In the genomic region with DNA sequence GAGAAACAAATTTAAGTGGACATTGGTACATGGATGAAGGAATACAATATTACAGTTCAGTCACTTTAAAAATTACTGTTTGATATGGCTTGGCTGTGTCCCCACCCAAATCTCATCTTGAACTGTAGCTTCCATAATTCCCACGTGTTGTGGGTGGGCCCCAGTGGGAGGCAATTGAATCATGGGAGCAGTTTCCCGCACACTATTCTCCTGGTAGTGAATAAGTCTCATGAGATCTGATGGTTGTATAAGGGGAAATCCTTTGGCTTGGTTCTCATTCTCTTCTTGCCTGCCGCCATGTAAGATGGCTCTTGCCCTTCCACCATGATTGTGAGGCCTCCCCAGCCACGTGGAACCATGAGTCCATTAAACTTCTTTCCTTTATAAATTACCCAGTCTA, we compare ENCODE assay signal across 26 cellular contexts.
DNase-seq lines count a peak whose midpoint lies in the region; ATAC-seq, FAIRE-seq and TF ChIP-seq lines count a peak whose summit lies in the region.
"Had no signal": no experiment of that assay in that cellular context is flagged by ENCODE, and none has a peak within 500 bp of the region (broad histone marks: within the 10 kb centered on the region; RNA-seq: fewer than 3 reads in every experiment).

No MANE protein-coding gene starts in this region.

- no peak for TF ChIP-seq RAD21 in SK-N-SH (IDR thresholded peaks at IDR 0.05; ENCODE audit: low read length)

- H3K36me3 ChIP-seq in breast epithelium = no peaks in the 10 kb centered on the region
- no peaks in the 10 kb centered on the region for H3K36me3 ChIP-seq in PC-3 (ENCODE audit: low read depth, low read length)
- no peaks in the 10 kb centered on the region for H3K36me3 ChIP-seq in bronchial epithelial cell (ENCODE audit: control insufficient read depth, insufficient read depth, low read length)
- no peaks in the 10 kb centered on the region for H3K36me3 ChIP-seq in OCI-LY7 (ENCODE audit: insufficient read depth, low read length)
- no peaks in the 10 kb centered on the region for H3K36me3 ChIP-seq in SK-N-SH (replicated peaks in 1 of 2; ENCODE audit: control insufficient read depth in 1 of 2, insufficient read depth in 2 of 2, low read length in 1 of 2)
- H3K36me3 ChIP-seq in left lung = no peaks in the 10 kb centered on the region
- H3K36me3 ChIP-seq: BE2C; BLaER1 treated with 17β-estradiol and CSF1 and Interleukin-3, amounts not matched to agents 10 nM and 100 nM; HAP-1 had no signal

- BruUV-seq in MCF 10A (replicated peaks; lab: Mats Ljungman, UMichigan) (no TSS peak), PC-3 (replicated peaks; lab: Mats Ljungman, UMichigan) (no TSS peak), OCI-LY7 (replicated peaks; lab: Mats Ljungman, UMichigan) (no TSS peak)

- H3K27ac Mint-ChIP-seq in MCF 10A (ENCODE audit: low read depth, unreplicated experiment) = peak overlapping the region; percentile 95
- H3K27ac Mint-ChIP-seq: CD14-positive monocyte; CD4-positive, alpha-beta T cell; HFFc6 had no signal

- H2AFZ ChIP-seq in PC-3 (ENCODE audit: low read length) = no peak overlapping the region
- no peak overlapping the region for H2AFZ ChIP-seq in OCI-LY7 (ENCODE audit: low read length)
- H2AFZ ChIP-seq in SK-N-SH (ENCODE audit: low read depth) = no peak overlapping the region

- H3K4me2 ChIP-seq in PC-3 (ENCODE audit: low read length) (no peak overlapping the region), OCI-LY7 (ENCODE audit: low read length) (no peak overlapping the region), SK-N-SH (no peak overlapping the region)
- H3K4me2 ChIP-seq: BLaER1 treated with 17β-estradiol and CSF1 and Interleukin-3, amounts not matched to agents 10 nM and 100 nM had no signal

- H3K27ac ChIP-seq in breast epithelium = peak overlapping the region in 1 of 2 donors; percentile 76
- peak overlapping the region; percentile 75 for H3K27ac ChIP-seq in PC-3 (ENCODE audit: low read length)
- no peak overlapping the region for H3K27ac ChIP-seq in OCI-LY7 (ENCODE audit: low read depth, low read length, poor library complexity, severe bottlenecking)
- no peak overlapping the region for H3K27ac ChIP-seq in SK-N-SH (ENCODE audit: low read depth in 2 of 2, low read length in 1 of 2)
- H3K27ac ChIP-seq in left lung = no peak overlapping the region
- H3K27ac ChIP-seq: 22Rv1; BLaER1 treated with 17β-estradiol and CSF1 and Interleukin-3, amounts not matched to agents 10 nM and 100 nM had no signal

- intact Hi-C loops in MCF 10A (cut with micrococcal nuclease) = no loop called here
- intact Hi-C loops in breast epithelium (cut with DNase I; ENCODE audit: low total_unique reads) = no loop called here
- intact Hi-C loops in PC-3 (cut with micrococcal nuclease) = no loop called here
- intact Hi-C loops in OCI-LY7 (cut with micrococcal nuclease; ENCODE audit: unreplicated experiment) = no loop called here
- intact Hi-C loops in left lung (cut with DNase I) = no loop called here

- no peak for FAIRE-seq in bronchial epithelial cell (lab: Jason Lieb, UNC)
- FAIRE-seq: A204.1, GM12891, H54 had no signal

- POLR2A ChIA-PET in MCF 10A (lab: Yijun Ruan, JAX) = no interaction called here
- POLR2A ChIA-PET in PC-3 (lab: Charles Lee; ENCODE audit: unreplicated experiment) = no interaction called here
- POLR2A ChIA-PET in OCI-LY7 (lab: Charles Lee) = no interaction called here
- POLR2A ChIA-PET in SK-N-SH (lab: Yijun Ruan, JAX) = no interaction called here

- H3K36me3 Mint-ChIP-seq in MCF 10A (ENCODE audit: insufficient read depth, unreplicated experiment) = no peaks in the 10 kb centered on the region
- H3K36me3 Mint-ChIP-seq: CD14-positive monocyte had no signal

- no peaks in the 10 kb centered on the region for H3K27me3 Mint-ChIP-seq in MCF 10A (ENCODE audit: insufficient read depth, unreplicated experiment)
- H3K27me3 Mint-ChIP-seq: CD4-positive, alpha-beta T cell had no signal

- H3K4me3 Mint-ChIP-seq in MCF 10A (ENCODE audit: unreplicated experiment) = no peak overlapping the region
- H3K4me3 Mint-ChIP-seq: CD14-positive monocyte; CD4-positive, alpha-beta T cell; HFFc6 had no signal

- no peaks in the 10 kb centered on the region for H3K27me3 ChIP-seq in breast epithelium
- no peaks in the 10 kb centered on the region for H3K27me3 ChIP-seq in PC-3 (ENCODE audit: low read length)
- H3K27me3 ChIP-seq in bronchial epithelial cell (ENCODE audit: control insufficient read depth, insufficient read depth, low read length) = no peaks in the 10 kb centered on the region
- no peaks in the 10 kb centered on the region for H3K27me3 ChIP-seq in SK-N-SH (ENCODE audit: insufficient read depth)
- no peaks in the 10 kb centered on the region for H3K27me3 ChIP-seq in left lung
- H3K27me3 ChIP-seq: BE2C; BLaER1 treated with 17β-estradiol and CSF1 and Interleukin-3, amounts not matched to agents 10 nM and 100 nM had no signal

- H3K9ac ChIP-seq in PC-3 (ENCODE audit: low read length) (peak overlapping the region; percentile 58; the same call in 1 of the 2 replicates), SK-N-SH (no peak overlapping the region)
- H3K9ac ChIP-seq: BLaER1 treated with 17β-estradiol and CSF1 and Interleukin-3, amounts not matched to agents 10 nM and 100 nM had no signal

- H3K79me2 ChIP-seq in PC-3 (ENCODE audit: low read length) (no peaks in the 10 kb centered on the region), OCI-LY7 (ENCODE audit: insufficient read depth, low read depth, low read length) (no peaks in the 10 kb centered on the region), SK-N-SH (ENCODE audit: insufficient read depth) (no peaks in the 10 kb centered on the region)

- no peaks in the 10 kb centered on the region for H3K9me2 ChIP-seq in PC-3 (replicated peaks; ENCODE audit: low read length)
- H3K9me2 ChIP-seq in OCI-LY7 (ENCODE audit: insufficient read depth, low read length) = no peaks in the 10 kb centered on the region
- no peaks in the 10 kb centered on the region for H3K9me2 ChIP-seq in SK-N-SH

- peak; percentile 38 for DNase-seq in MCF 10A (ENCODE audit: unreplicated experiment)
- no peak for DNase-seq in breast epithelium (ENCODE audit: low spot score in 2 of 2)
- DNase-seq in PC-3 = no peak
- peak; percentile 29 for DNase-seq in bronchial epithelial cell (ENCODE audit: low read depth)
- DNase-seq in renal cortical epithelial cell (ENCODE audit: low read depth) = peak; percentile 26
- DNase-seq in OCI-LY7 (ENCODE audit: low spot score) = no peak
- DNase-seq in SK-N-SH = no peak
- no peak for DNase-seq in left lung
- DNase-seq: ACHN; AML-193; BE2C; CD4-positive, alpha-beta T cell; COR-L47; DMS153; DND-41; EL; GF-D8; GOT3; HFFc6 had no signal

- TF ChIP-seq CTCF in MCF 10A (IDR thresholded peaks at IDR 0.05; ENCODE audit: unreplicated experiment) = no peak
- no peak for TF ChIP-seq CTCF in breast epithelium (IDR thresholded peaks at IDR 0.05)
- no peak for TF ChIP-seq CTCF in PC-3 (conservative IDR thresholded peaks at IDR 0.05; ENCODE audit: low read depth, low read length)
- no peak for TF ChIP-seq CTCF in bronchial epithelial cell (IDR thresholded peaks at IDR 0.05; ENCODE audit: insufficient read depth, low read length, severe bottlenecking)
- TF ChIP-seq CTCF in OCI-LY7 (conservative IDR thresholded peaks at IDR 0.05; ENCODE audit: low read length) = no peak
- no peak for TF ChIP-seq CTCF in SK-N-SH (IDR thresholded peaks at IDR 0.05)
- TF ChIP-seq CTCF in left lung (IDR thresholded peaks at IDR 0.05) = no peak

- H3K9me3 Mint-ChIP-seq in MCF 10A (ENCODE audit: unreplicated experiment) = peaks cover 8% of the 10 kb centered on the region
- H3K9me3 Mint-ChIP-seq: HFFc6 had no signal

- no peak for TF ChIP-seq POLR2A in breast epithelium (IDR thresholded peaks at IDR 0.05)

- no peaks in the 10 kb centered on the region for H3K4me1 ChIP-seq in breast epithelium
- no peaks in the 10 kb centered on the region for H3K4me1 ChIP-seq in PC-3 (ENCODE audit: insufficient read depth, low read length)
- no peaks in the 10 kb centered on the region for H3K4me1 ChIP-seq in OCI-LY7 (ENCODE audit: insufficient read depth, low read length, poor library complexity, severe bottlenecking)
- no peaks in the 10 kb centered on the region for H3K4me1 ChIP-seq in SK-N-SH (ENCODE audit: control insufficient read depth in 1 of 2, insufficient read depth in 2 of 2, low read depth in 1 of 2, low read length in 1 of 2)
- no peaks in the 10 kb centered on the region for H3K4me1 ChIP-seq in left lung
- H3K4me1 ChIP-seq: BE2C; BLaER1 treated with 17β-estradiol and CSF1 and Interleukin-3, amounts not matched to agents 10 nM and 100 nM; HAP-1 had no signal

- no peaks in the 10 kb centered on the region for H3F3A ChIP-seq in PC-3 (ENCODE audit: low read length, unreplicated experiment)
- no peaks in the 10 kb centered on the region for H3F3A ChIP-seq in SK-N-SH (replicated peaks; ENCODE audit: insufficient read depth)

- H3K4me1 Mint-ChIP-seq in MCF 10A (ENCODE audit: insufficient read depth, unreplicated experiment) = no peaks in the 10 kb centered on the region
- H3K4me1 Mint-ChIP-seq: CD14-positive monocyte had no signal

- CTCF ChIA-PET in MCF 10A (lab: Yijun Ruan, JAX) = no interaction called here
- CTCF ChIA-PET in PC-3 (lab: Charles Lee) = no interaction called here
- CTCF ChIA-PET in OCI-LY7 (lab: Charles Lee; ENCODE audit: unreplicated experiment) = no interaction called here
- CTCF ChIA-PET in SK-N-SH (lab: Yijun Ruan, JAX) = no interaction called here

- H3K9me3 ChIP-seq in breast epithelium = no peaks in the 10 kb centered on the region
- H3K9me3 ChIP-seq in PC-3 (ENCODE audit: low read length) = no peaks in the 10 kb centered on the region
- H3K9me3 ChIP-seq in OCI-LY7 (ENCODE audit: low read length) = no peaks in the 10 kb centered on the region
- no peaks in the 10 kb centered on the region for H3K9me3 ChIP-seq in SK-N-SH
- no peaks in the 10 kb centered on the region for H3K9me3 ChIP-seq in left lung
- H3K9me3 ChIP-seq: BE2C, HAP-1 had no signal

- H4K20me1 ChIP-seq in PC-3 (ENCODE audit: low read length) (no peaks in the 10 kb centered on the region), OCI-LY7 (ENCODE audit: insufficient read depth, low read length) (no peaks in the 10 kb centered on the region), SK-N-SH (ENCODE audit: insufficient read depth) (no peaks in the 10 kb centered on the region)
- H4K20me1 ChIP-seq: BLaER1 treated with 17β-estradiol and CSF1 and Interleukin-3, amounts not matched to agents 10 nM and 100 nM had no signal

- TF ChIP-seq EP300 in SK-N-SH (IDR thresholded peaks at IDR 0.05; ENCODE audit: borderline replicate concordance in 1 of 2, low read depth in 1 of 2, low read length in 1 of 2) = no peak

- 22% methylated on average over 4 of the region's 4 CpGs for WGBS in SK-N-SH (ENCODE audit: low lambda C conversion rate)

- H3K4me3 ChIP-seq in breast epithelium (no peak overlapping the region), PC-3 (ENCODE audit: low read length) (no peak overlapping the region), bronchial epithelial cell (ENCODE audit: low read depth, low read length) (no peak overlapping the region), OCI-LY7 (ENCODE audit: low read depth, low read length, poor library complexity, severe bottlenecking) (no peak overlapping the region), SK-N-SH (ENCODE audit: low read depth in 2 of 2, low read length in 1 of 2) (no peak overlapping the region), left lung (no peak overlapping the region)
- H3K4me3 ChIP-seq: BLaER1 treated with 17β-estradiol and CSF1 and Interleukin-3, amounts not matched to agents 10 nM and 100 nM; HAP-1 had no signal

- no peak for ATAC-seq in PC-3
- no peak for ATAC-seq in left lung

TF ChIP-seq in SK-N-SH, 30 proteins besides CTCF, POLR2A, EP300 and RAD21 (continues in another document):
- TF ChIP-seq TCF12 (IDR thresholded peaks at IDR 0.05) = no peak
- TF ChIP-seq RCOR1 (IDR thresholded peaks at IDR 0.05; ENCODE audit: low read length) = no peak

Comparison
In these comparisons a context has a peak if more than half of its experiments do, and no peak if none do; other contexts are left out.
1. DNase-seq: peak in MCF 10A (single experiment), bronchial epithelial cell (single experiment) and renal cortical epithelial cell (single experiment); none in breast epithelium (0 of 2), PC-3 (single experiment), OCI-LY7 (single experiment), SK-N-SH (single experiment) and left lung (0 of 2).